20 cellular contexts compared by ENCODE assay signal in genomic region chr2:202090530-202090929, GRCh38. TPM values are rescaled to one million over a fixed set of nuclear protein-coding genes. Genes with fewer than 3 reads are reported as not detected.
"Had no signal": no experiment of that assay in that cellular context is flagged by ENCODE, and none has a peak within 500 bp of the region (broad histone marks: within the 10 kb centered on the region; RNA-seq: fewer than 3 reads in every experiment).

No MANE protein-coding gene starts in this region.

- ATAC-seq: activated CD4-positive, CD25-positive, alpha-beta regulatory T cell treated with anti-CD3 and anti-CD28 coated beads, Interleukin-2, amount 50 U/mL, for 24 hours; gastrocnemius medialis; left lobe of liver; naive thymus-derived CD8-positive, alpha-beta T cell; right lobe of liver had no signal

- H3K4me3 ChIP-seq: gastrocnemius medialis, right lobe of liver, spleen, upper lobe of right lung had no signal

- H3K4me3 Mint-ChIP-seq: activated naive CD8-positive, alpha-beta T cell treated with anti-CD3 and anti-CD28 coated beads, Interleukin-2, amount 10 ng/mL, durations not matched to agents 7 days and 5 days; brain; naive thymus-derived CD8-positive, alpha-beta T cell; stimulated activated naive CD8-positive, alpha-beta T cell treated with anti-CD3 and anti-CD28 coated beads, Interleukin-15, Interleukin-2, amounts not matched to agents 100 ng/mL and 50 ng/mL, for 24 hours had no signal

- H3K9me3 Mint-ChIP-seq: brain; naive thymus-derived CD8-positive, alpha-beta T cell; stimulated activated naive CD8-positive, alpha-beta T cell treated with anti-CD3 and anti-CD28 coated beads, Interleukin-15, Interleukin-2, amounts not matched to agents 100 ng/mL and 50 ng/mL, for 24 hours had no signal

- H3K4me1 Mint-ChIP-seq: activated naive CD8-positive, alpha-beta T cell treated with anti-CD3 and anti-CD28 coated beads, Interleukin-2, amount 10 ng/mL, durations not matched to agents 7 days and 5 days; brain had no signal

- H3K27ac Mint-ChIP-seq: activated naive CD8-positive, alpha-beta T cell treated with anti-CD3 and anti-CD28 coated beads, Interleukin-2, amount 10 ng/mL, durations not matched to agents 7 days and 5 days; brain; naive thymus-derived CD8-positive, alpha-beta T cell; stimulated activated naive CD8-positive, alpha-beta T cell treated with anti-CD3 and anti-CD28 coated beads, Interleukin-15, Interleukin-2, amounts not matched to agents 100 ng/mL and 50 ng/mL, for 24 hours had no signal

- DNase-seq: activated CD4-positive, alpha-beta T cell treated with anti-CD3 and anti-CD28 coated beads, Interleukin-2, amount 50 U/mL, for 1 hour; activated CD8-positive, alpha-beta memory T cell treated with anti-CD3 and anti-CD28 coated beads for 24 hours; activated naive CD4-positive, alpha-beta T cell; activated naive CD8-positive, alpha-beta T cell treated with anti-CD3 and anti-CD28 coated beads, Interleukin-2, amount 10 ng/mL, durations not matched to agents 7 days and 5 days; gastrocnemius medialis; islet precursor cell; naive thymus-derived CD8-positive, alpha-beta T cell; right lobe of liver; spleen; T-helper 1 cell; T1000; upper lobe of right lung had no signal

- H3K9me3 ChIP-seq: gastrocnemius medialis, right lobe of liver, spleen, upper lobe of right lung had no signal

- H3K27ac ChIP-seq: gastrocnemius medialis, right lobe of liver, spleen, upper lobe of right lung had no signal

- H3K36me3 Mint-ChIP-seq: activated naive CD8-positive, alpha-beta T cell treated with anti-CD3 and anti-CD28 coated beads, Interleukin-2, amount 10 ng/mL, durations not matched to agents 7 days and 5 days; brain; naive thymus-derived CD8-positive, alpha-beta T cell had no signal

- H3K4me1 ChIP-seq: gastrocnemius medialis, right lobe of liver had no signal

- H3K36me3 ChIP-seq: gastrocnemius medialis, right lobe of liver, spleen, upper lobe of right lung had no signal

- H3K27me3 ChIP-seq: gastrocnemius medialis, right lobe of liver, spleen, upper lobe of right lung had no signal

RNA-seq across cellular contexts. Expression of gene KIAA2012, which starts 17.5 kb away (rescaled TPM):
- total RNA-seq: activated naive CD8-positive, alpha-beta T cell treated with anti-CD3 and anti-CD28 coated beads, Interleukin-2, amount 10 ng/mL, durations not matched to agents 7 days and 5 days; dermis microvascular lymphatic vessel endothelial cell; epithelial cell of proximal tubule; gastrocnemius medialis; mononuclear cell; naive thymus-derived CD8-positive, alpha-beta T cell; posterior vena cava; spleen; upper lobe of right lung had no signal
- polyA plus RNA-seq: naive thymus-derived CD8-positive, alpha-beta T cell; spleen had no signal
